Comparison of ENCODE assay signal across 11 cellular contexts in genomic region chr11:61004841-61005240, GRCh38. TPM values are rescaled to one million over a fixed set of nuclear protein-coding genes. Genes with fewer than 3 reads are reported as not detected.
DNase-seq lines count a peak whose midpoint lies in the region; ATAC-seq and TF ChIP-seq lines count a peak whose summit lies in the region.
"Had no signal": no experiment of that assay in that cellular context is flagged by ENCODE, and none has a peak within 500 bp of the region (broad histone marks: within the 10 kb centered on the region; RNA-seq: fewer than 3 reads in every experiment).

No MANE protein-coding gene starts in this region.

- H3K27ac ChIP-seq in foreskin keratinocyte, result no peak overlapping the region
- H3K27ac ChIP-seq: esophagus squamous epithelium had no signal

- H3K4me3 Mint-ChIP-seq in neural crest cell, result no peak overlapping the region

- peak overlapping the region; percentile 57 for H3K27ac Mint-ChIP-seq in neural crest cell (ENCODE audit: unreplicated experiment)

- no peaks in the 10 kb centered on the region for H3K36me3 Mint-ChIP-seq in neural crest cell (ENCODE audit: low read depth)

- no peaks in the 10 kb centered on the region for H3K9me3 Mint-ChIP-seq in neural crest cell

- ATAC-seq in foreskin keratinocyte, result no peak
- no peak for ATAC-seq in HG03196 (IDR thresholded peaks at IDR 0.05; ENCODE audit: unreplicated experiment)
- ATAC-seq in GM21367 (IDR thresholded peaks at IDR 0.05; ENCODE audit: unreplicated experiment), result no peak

- DNase-seq in Daoy (ENCODE audit: low read depth) (peak; percentile 39), KG1 (lab: John Stamatoyannopoulos, UW) (peak; percentile 32), neural crest cell (ENCODE audit: low read depth, low spot score) (no peak), foreskin keratinocyte (no peak)
- DNase-seq in activated effector memory CD4-positive, alpha-beta T cell treated with anti-CD3 and anti-CD28 coated beads, Interleukin-2, amount 50 U/mL, for 16 hours, result peak; percentile 76
- DNase-seq: esophagus squamous epithelium, kidney glomerular epithelial cell, NCI-H82 had no signal

- TF ChIP-seq CTCF in neural crest cell (conservative IDR thresholded peaks at IDR 0.05) (no peak), foreskin keratinocyte (conservative IDR thresholded peaks at IDR 0.05) (no peak)

- H3K4me1 Mint-ChIP-seq in neural crest cell, result peaks cover 8% of the 10 kb centered on the region

- peaks cover 49% of the 10 kb centered on the region for H3K27me3 Mint-ChIP-seq in neural crest cell (ENCODE audit: low read depth)

- H3K4me1 ChIP-seq in foreskin keratinocyte, result no peaks in the 10 kb centered on the region

- peaks cover 23% of the 10 kb centered on the region for H3K27me3 ChIP-seq in foreskin keratinocyte

RNA-seq across cellular contexts. Expression of gene CD6, which starts 33.4 kb away (rescaled TPM):
- 0.06 and 0.46 TPM in 2 replicates for total RNA-seq in Daoy (2014; rRNA removed; shearing (Covaris generic))
- total RNA-seq in neural crest cell, result 0.30 and 0.39 TPM in 2 replicates
- total RNA-seq in foreskin keratinocyte, result 0.14 and 0.18 TPM in 2 replicates
- polyA plus RNA-seq in foreskin keratinocyte, result 0.07 and 0.16 TPM in 2 replicates
- total RNA-seq: LHCN-M2 had no signal

RNA-seq across cellular contexts. Expression of gene SLC15A3, which starts 52.9 kb away (rescaled TPM):
- total RNA-seq in Daoy (2014; rRNA removed; shearing (Covaris generic)), result 3.0 and 3.9 TPM in 2 replicates
- 7.4 and 10.4 TPM in 2 replicates for total RNA-seq in neural crest cell
- 2.6 and 7.5 TPM in 2 replicates for total RNA-seq in foreskin keratinocyte
- 2.4 and 10.3 TPM in 2 replicates for polyA plus RNA-seq in foreskin keratinocyte

Comparison
In these comparisons a context has a peak if more than half of its experiments do, and no peak if none do; other contexts are left out.
1. DNase-seq: peak in Daoy (single experiment), KG1 (single experiment) and activated effector memory CD4-positive, alpha-beta T cell treated with anti-CD3 and anti-CD28 coated beads, Interleukin-2, amount 50 U/mL, for 16 hours (single experiment); none in neural crest cell (single experiment) and foreskin keratinocyte (0 of 2).